8 cellular contexts compared by ENCODE assay signal in genomic region chr2:105873721-105874120, GRCh38.
DNase-seq lines count a peak whose midpoint lies in the region; ATAC-seq and TF ChIP-seq lines count a peak whose summit lies in the region.

No MANE protein-coding gene starts in this region.

- DNase-seq in CD14-positive monocyte (ENCODE audit: low spot score): no peak
- peak; percentile 53 for DNase-seq in activated CD4-positive, alpha-beta memory T cell treated with anti-CD3 and anti-CD28 coated beads, Interleukin-2, amount 10 ng/mL, durations not matched to agents 7 days and 5 days
- DNase-seq in glutamatergic neuron: no peak
- DNase-seq in stimulated activated CD8-positive, alpha-beta memory T cell treated with anti-CD3 and anti-CD28 coated beads, Interleukin-15, amount 100 ng/mL, for 48 hours (ENCODE audit: low read depth in 2 of 2): peak; percentile 76 to 81
- DNase-seq in cerebellar cortex (ENCODE audit: low spot score): no peak
- no peak for DNase-seq in KG1 (lab: John Stamatoyannopoulos, UW)

- intact Hi-C loops in CD14-positive monocyte (cut with micrococcal nuclease): no loop called here

- H3K27ac Mint-ChIP-seq in CD14-positive monocyte (peak overlapping the region in 4 of 7 donors; percentile 10 to 42 (median 33)), glutamatergic neuron (ENCODE audit: unreplicated experiment) (peak overlapping the region; percentile 28)
- H3K27ac Mint-ChIP-seq in activated CD4-positive, alpha-beta memory T cell treated with anti-CD3 and anti-CD28 coated beads, Interleukin-2, amount 10 ng/mL, durations not matched to agents 7 days and 5 days: no peak overlapping the region

- TF ChIP-seq CTCF in CD14-positive monocyte (IDR thresholded peaks at IDR 0.05) (no peak), glutamatergic neuron (IDR thresholded peaks at IDR 0.05; ENCODE audit: partially characterized antibody, unreplicated experiment) (no peak)

- POLR2A ChIA-PET in activated CD4-positive, alpha-beta memory T cell treated with anti-CD3 and anti-CD28 coated beads, Interleukin-2, amount 10 ng/mL, durations not matched to agents 7 days and 5 days (lab: Charles Lee): interaction anchor here (1.8 kb wide), 1 partner anchor 60 kb away, joined by 4 read pairs; no protein-coding TSS in a partner anchor

- H3K27me3 Mint-ChIP-seq in CD14-positive monocyte (ENCODE audit: low read depth in 3 of 3) (no peaks in the 10 kb centered on the region), glutamatergic neuron (ENCODE audit: unreplicated experiment) (no peaks in the 10 kb centered on the region)
- H3K27me3 Mint-ChIP-seq in activated CD4-positive, alpha-beta memory T cell treated with anti-CD3 and anti-CD28 coated beads, Interleukin-2, amount 10 ng/mL, durations not matched to agents 7 days and 5 days: no peaks in the 10 kb centered on the region

- H3K4me1 Mint-ChIP-seq in CD14-positive monocyte (peaks cover 13% of the 10 kb centered on the region), glutamatergic neuron (ENCODE audit: low read depth, unreplicated experiment) (peaks cover 54% of the 10 kb centered on the region)
- peaks cover 80% of the 10 kb centered on the region for H3K4me1 Mint-ChIP-seq in activated CD4-positive, alpha-beta memory T cell treated with anti-CD3 and anti-CD28 coated beads, Interleukin-2, amount 10 ng/mL, durations not matched to agents 7 days and 5 days

- H3K9me3 Mint-ChIP-seq in CD14-positive monocyte: peaks cover 0 to 9% (median 2%) of the 10 kb centered on the region in 7 donors
- peaks cover under 1% of the 10 kb centered on the region for H3K9me3 Mint-ChIP-seq in activated CD4-positive, alpha-beta memory T cell treated with anti-CD3 and anti-CD28 coated beads, Interleukin-2, amount 10 ng/mL, durations not matched to agents 7 days and 5 days
- H3K9me3 Mint-ChIP-seq in glutamatergic neuron (ENCODE audit: unreplicated experiment): peaks cover 10% of the 10 kb centered on the region

- CTCF ChIA-PET in activated CD4-positive, alpha-beta memory T cell treated with anti-CD3 and anti-CD28 coated beads, Interleukin-2, amount 10 ng/mL, durations not matched to agents 7 days and 5 days (lab: Charles Lee): interaction anchor here (1.0 to 1.5 kb wide), 2 partner anchors 10 to 16 kb away, joined by 3 to 6 read pairs; no protein-coding TSS in a partner anchor

- H3K4me3 Mint-ChIP-seq in CD14-positive monocyte (no peak overlapping the region), glutamatergic neuron (ENCODE audit: unreplicated experiment) (no peak overlapping the region)
- H3K4me3 Mint-ChIP-seq in activated CD4-positive, alpha-beta memory T cell treated with anti-CD3 and anti-CD28 coated beads, Interleukin-2, amount 10 ng/mL, durations not matched to agents 7 days and 5 days: no peak overlapping the region

- H3K36me3 Mint-ChIP-seq in CD14-positive monocyte: peaks cover 29 to 30% of the 10 kb centered on the region in 2 donors
- peaks cover 59% of the 10 kb centered on the region for H3K36me3 Mint-ChIP-seq in activated CD4-positive, alpha-beta memory T cell treated with anti-CD3 and anti-CD28 coated beads, Interleukin-2, amount 10 ng/mL, durations not matched to agents 7 days and 5 days (ENCODE audit: low read depth)
- no peaks in the 10 kb centered on the region for H3K36me3 Mint-ChIP-seq in glutamatergic neuron (ENCODE audit: unreplicated experiment)

- peak; percentile 85 for ATAC-seq in GM19397 (IDR thresholded peaks at IDR 0.05; ENCODE audit: unreplicated experiment)
- peak; percentile 92 for ATAC-seq in HG03378 (IDR thresholded peaks at IDR 0.05; ENCODE audit: unreplicated experiment)

Comparison
In these comparisons a context has a peak if more than half of its experiments do, and no peak if none do; other contexts are left out.
1. DNase-seq: peak in activated CD4-positive, alpha-beta memory T cell treated with anti-CD3 and anti-CD28 coated beads, Interleukin-2, amount 10 ng/mL, durations not matched to agents 7 days and 5 days (single experiment) and stimulated activated CD8-positive, alpha-beta memory T cell treated with anti-CD3 and anti-CD28 coated beads, Interleukin-15, amount 100 ng/mL, for 48 hours (2 of 2); none in CD14-positive monocyte (single experiment), glutamatergic neuron (single experiment), cerebellar cortex (single experiment) and KG1 (single experiment).